ENCODE assay signal across 24 cellular contexts in genomic region chrX:13581554-13581953, GRCh38. TPM values are rescaled to one million over a fixed set of nuclear protein-coding genes. Genes with fewer than 3 reads are reported as not detected.
"Had no signal": no experiment of that assay in that cellular context is flagged by ENCODE, and none has a peak within 500 bp of the region (broad histone marks: within the 10 kb centered on the region; RNA-seq: fewer than 3 reads in every experiment).

No MANE protein-coding gene starts in this region.

- H3K27me3 ChIP-seq: colonic mucosa, upper lobe of right lung had no signal

- ATAC-seq: heart left ventricle; left cardiac atrium; right cardiac atrium; stimulated activated naive CD8-positive, alpha-beta T cell treated with anti-CD3 and anti-CD28 coated beads, Interleukin-15, Interleukin-2, amounts not matched to agents 100 U/mL and 50 U/mL, for 24 hours; T-helper 17 cell; upper lobe of right lung had no signal

- H3K4me1 Mint-ChIP-seq: activated B cell treated with CpG ODN at 0.5 μM for 24 hours, endodermal cell, memory B cell, nephron progenitor cell, T-helper 17 cell had no signal

- H3K4me1 ChIP-seq: colonic mucosa, heart left ventricle, parathyroid adenoma, upper lobe of right lung had no signal

- H3K4me3 Mint-ChIP-seq: activated B cell treated with CpG ODN at 0.5 μM for 24 hours; activated naive CD4-positive, alpha-beta T cell treated with anti-CD3 and anti-CD28 coated beads for 36 hours; activated naive CD8-positive, alpha-beta T cell treated with anti-CD3 and anti-CD28 coated beads, Interleukin-2, amount 10 ng/mL, durations not matched to agents 7 days and 5 days; endodermal cell; memory B cell; nephron progenitor cell; T-helper 17 cell had no signal

- H3K27ac Mint-ChIP-seq: activated B cell treated with CpG ODN at 0.5 μM for 24 hours; activated naive CD4-positive, alpha-beta T cell treated with anti-CD3 and anti-CD28 coated beads for 36 hours; activated naive CD8-positive, alpha-beta T cell treated with anti-CD3 and anti-CD28 coated beads, Interleukin-2, amount 10 ng/mL, durations not matched to agents 7 days and 5 days; endodermal cell; memory B cell; nephron progenitor cell; T-helper 17 cell had no signal

- H3K9ac ChIP-seq: parathyroid adenoma had no signal

- H3K9me3 ChIP-seq: colonic mucosa, upper lobe of right lung had no signal

- H3K9me3 Mint-ChIP-seq: activated naive CD4-positive, alpha-beta T cell treated with anti-CD3 and anti-CD28 coated beads for 36 hours; memory B cell had no signal

- H2AFZ ChIP-seq: parathyroid adenoma had no signal

- H3K79me2 ChIP-seq: parathyroid adenoma had no signal

- H3K27ac ChIP-seq: colonic mucosa, epithelial cell of prostate, heart left ventricle, parathyroid adenoma, upper lobe of right lung had no signal

- H3K36me3 Mint-ChIP-seq: memory B cell had no signal

- DNase-seq: activated B cell treated with CpG ODN at 0.5 μM for 24 hours; activated CD4-positive, alpha-beta T cell treated with anti-CD3 and anti-CD28 coated beads for 4 hours; activated CD4-positive, alpha-beta T cell treated with anti-CD3 and anti-CD28 coated beads, Interleukin-2, amount 50 U/mL, for 48 hours; activated effector memory CD4-positive, alpha-beta T cell treated with Interleukin-2 at 50 U/mL for 16 hours; activated naive CD4-positive, alpha-beta T cell treated with anti-CD3 and anti-CD28 coated beads for 36 hours; activated naive CD8-positive, alpha-beta T cell treated with anti-CD3 and anti-CD28 coated beads, Interleukin-2, amount 10 ng/mL, durations not matched to agents 7 days and 5 days; activated T-cell treated with anti-CD3 and anti-CD28 coated beads, Interleukin-2, amount 50 U/mL, for 48 hours; amygdala; colonic mucosa; endodermal cell; heart left ventricle; islet precursor cell; left cardiac atrium; nephron progenitor cell; right cardiac atrium; stimulated activated CD4-positive, alpha-beta T cell treated with anti-CD3 and anti-CD28 coated beads, Interleukin-4, amount 100 ng/mL, for 4 hours; stimulated activated naive CD8-positive, alpha-beta T cell treated with anti-CD3 and anti-CD28 coated beads, Interleukin-15, Interleukin-2, amounts not matched to agents 100 U/mL and 50 U/mL, for 24 hours; T-helper 17 cell; upper lobe of right lung had no signal

- H3K27me3 Mint-ChIP-seq: T-helper 17 cell had no signal

RNA-seq across cellular contexts. Expression of gene EGFL6, which starts 12.2 kb away (rescaled TPM):
- total RNA-seq: activated B cell treated with CpG ODN at 0.5 μM for 24 hours, bronchial epithelial cell, endodermal cell, pulmonary artery endothelial cell, right cardiac atrium, T-helper 17 cell had no signal
- polyA plus RNA-seq: heart left ventricle, right cardiac atrium had no signal
